In the genomic region with DNA sequence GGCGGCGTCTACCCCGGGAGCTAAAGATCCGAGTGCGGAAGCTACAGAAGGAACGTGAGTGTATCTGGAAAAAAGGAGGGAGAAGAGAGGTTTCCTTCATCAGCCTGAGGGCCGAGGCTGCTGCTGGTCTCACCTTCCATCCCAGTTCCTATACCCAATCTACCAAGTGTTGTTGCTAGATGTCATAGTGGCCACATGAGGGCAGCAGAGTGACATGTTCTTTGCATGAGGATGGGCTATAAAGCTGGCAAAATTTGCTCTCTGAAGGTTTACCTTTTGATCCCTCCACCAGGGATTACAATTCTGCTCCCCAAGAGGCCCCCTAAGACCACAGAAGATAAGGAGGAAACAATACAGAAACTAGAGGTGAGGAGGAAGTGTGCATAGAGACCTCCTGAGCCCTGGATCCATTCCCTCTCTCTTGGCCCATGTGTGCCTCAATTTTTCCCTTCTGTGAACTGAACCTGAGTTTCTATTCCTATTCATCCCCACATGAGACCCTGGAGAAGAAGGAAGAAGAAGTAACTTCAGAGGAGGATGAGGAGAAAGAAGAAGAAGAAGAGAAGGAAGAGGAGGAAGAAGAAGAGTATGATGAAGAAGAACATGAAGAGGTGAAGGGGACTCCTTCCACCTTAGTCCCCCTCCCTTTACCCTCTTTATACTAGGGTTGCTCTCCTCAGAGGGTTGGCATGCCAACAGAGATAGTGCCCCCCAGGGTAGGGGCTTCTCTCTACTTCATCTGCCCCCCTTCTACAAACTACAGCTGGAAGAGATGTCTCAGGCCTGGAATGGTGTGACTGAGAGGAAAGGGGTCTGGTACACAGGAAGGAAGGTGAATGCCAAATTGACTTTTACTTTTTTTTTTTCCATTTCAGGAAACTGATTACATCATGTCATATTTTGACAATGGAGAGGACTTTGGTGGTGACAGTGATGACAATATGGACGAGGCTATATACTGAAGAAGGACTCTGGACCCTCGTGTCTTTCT, we compare ENCODE assay signal across 8 cellular contexts. TPM values are rescaled to one million over a fixed set of nuclear protein-coding genes. Genes with fewer than 3 reads are reported as not detected.
DNase-seq lines count a peak whose midpoint lies in the region; ATAC-seq and TF ChIP-seq lines count a peak whose summit lies in the region.

No MANE protein-coding gene starts in this region.

- peak; percentile 58 for DNase-seq in NK-92 treated with Interleukin-12 subunit alpha and Interleukin-12 subunit beta, amount 100 ng/mL, for 24 hours (lab: John Stamatoyannopoulos, UW)
- DNase-seq in NK-92 (lab: John Stamatoyannopoulos, UW; ENCODE audit: unreplicated experiment) (no peak), NCI-H1436 (lab: John Stamatoyannopoulos, UW) (peak; percentile 75), amniotic epithelial cell (ENCODE audit: low read depth) (peak; percentile 85), left cardiac atrium (peak; percentile 87), pons (ENCODE audit: low spot score) (peak; percentile 92)

- H3K79me2 ChIP-seq in SU-DHL-6 (ENCODE audit: insufficient read depth, low read length), result no peaks in the 10 kb centered on the region

- H3K27ac ChIP-seq in SU-DHL-6 (ENCODE audit: low read depth, low read length), result no peak overlapping the region

- intact Hi-C loops in left cardiac atrium (cut with DNase I), result loop anchor here (2.0 to 5.0 kb wide), 3 partner anchors 19 to 35 kb away; a partner anchor contains a TSS

- no peaks in the 10 kb centered on the region for H3K27me3 ChIP-seq in SU-DHL-6 (ENCODE audit: low read length)

- no peak overlapping the region for H3K4me3 ChIP-seq in SU-DHL-6 (ENCODE audit: insufficient read depth, low read length, poor library complexity, severe bottlenecking)

- no peaks in the 10 kb centered on the region for H3K36me3 ChIP-seq in SU-DHL-6 (ENCODE audit: low read length)

- peak overlapping the region; percentile 50 for H2AFZ ChIP-seq in SU-DHL-6 (ENCODE audit: low read depth, low read length, severe bottlenecking)

- peak; percentile 67 for TF ChIP-seq CTCF in SU-DHL-6 (IDR thresholded peaks at IDR 0.05; ENCODE audit: insufficient read depth, low read length, poor library complexity, severe bottlenecking)

- H3K4me2 ChIP-seq in SU-DHL-6 (ENCODE audit: low read depth, low read length, poor library complexity, severe bottlenecking), result no peak overlapping the region

- no peaks in the 10 kb centered on the region for H3K9me3 ChIP-seq in SU-DHL-6 (ENCODE audit: insufficient read depth, low read length)

- no peaks in the 10 kb centered on the region for H3K9me2 ChIP-seq in SU-DHL-6 (replicated peaks; ENCODE audit: insufficient read depth, low read length)

- no peak overlapping the region for H3K9ac ChIP-seq in SU-DHL-6 (ENCODE audit: low read length)

- no peaks in the 10 kb centered on the region for H4K20me1 ChIP-seq in SU-DHL-6 (ENCODE audit: low read depth, low read length)

- ATAC-seq in left cardiac atrium (peak; percentile 27 to 40), GM19324 (IDR thresholded peaks at IDR 0.05; ENCODE audit: low FRiP score, unreplicated experiment) (no peak)

- H3F3A ChIP-seq in SU-DHL-6 (ENCODE audit: insufficient read depth), result 0 out of 2 replicates have a peak, but pooled peaks cover 3% of the 10 kb centered on the region

RNA-seq across cellular contexts. Expression of a gene that starts 13.3 kb away (rescaled TPM):
- 10 to 100 TPM; 38.4 to 45.8 TPM for total RNA-seq in left cardiac atrium

RNA-seq across cellular contexts. Expression of a gene that starts 13.4 kb away (rescaled TPM):
- 1 to 10 TPM in 1 of 2 donors, under 1 TPM in 1; 0.94 to 1.8 TPM for total RNA-seq in left cardiac atrium

RNA-seq across cellular contexts. Expression of a gene that starts 18.6 kb away (rescaled TPM):
- total RNA-seq in left cardiac atrium, result 100 to 1,000 TPM; 602 to 909 TPM

RNA-seq across cellular contexts. Expression of a gene that starts 20.0 kb away (rescaled TPM):
- total RNA-seq in left cardiac atrium, result 10 to 100 TPM; 25.7 to 32.3 TPM

RNA-seq across cellular contexts. Expression of a gene that starts 43.8 kb away (rescaled TPM):
- 10 to 100 TPM; 64.5 to 96.1 TPM for total RNA-seq in left cardiac atrium
